In genomic region chr7:39509912-39510311, GRCh38 we compare ENCODE assay signal across 17 cellular contexts. TPM values are rescaled to one million over a fixed set of nuclear protein-coding genes. Genes with fewer than 3 reads are reported as not detected.
DNase-seq lines count a peak whose midpoint lies in the region; ATAC-seq and TF ChIP-seq lines count a peak whose summit lies in the region.
"Had no signal": no experiment of that assay in that cellular context is flagged by ENCODE, and none has a peak within 500 bp of the region (broad histone marks: within the 10 kb centered on the region; RNA-seq: fewer than 3 reads in every experiment).

No MANE protein-coding gene starts in this region.

- BruUV-seq in PC-3 (replicated peaks; lab: Mats Ljungman, UMichigan) = no TSS peak

- no peaks in the 10 kb centered on the region for H3K79me2 ChIP-seq in PC-3 (ENCODE audit: low read length)

- peak overlapping the region; percentile 51 for H3K4me2 ChIP-seq in BLaER1
- H3K4me2 ChIP-seq in PC-3 (ENCODE audit: low read length) = no peak overlapping the region

- no peaks in the 10 kb centered on the region for H3K36me3 Mint-ChIP-seq in activated T-helper 17 cell treated with anti-CD3 and anti-CD28 coated beads, Interleukin-2, amount 50 U/mL, for 72 hours (ENCODE audit: low read depth)
- H3K36me3 Mint-ChIP-seq: CD8-positive, alpha-beta memory T cell had no signal

- H3K4me3 Mint-ChIP-seq in activated T-helper 17 cell treated with anti-CD3 and anti-CD28 coated beads, Interleukin-2, amount 50 U/mL, for 72 hours = peak overlapping the region; percentile 3
- H3K4me3 Mint-ChIP-seq: CD8-positive, alpha-beta memory T cell had no signal

- H2AFZ ChIP-seq in PC-3 (ENCODE audit: low read length) = no peak overlapping the region

- H3K9me3 Mint-ChIP-seq in activated T-helper 17 cell treated with anti-CD3 and anti-CD28 coated beads, Interleukin-2, amount 50 U/mL, for 72 hours = no peaks in the 10 kb centered on the region
- H3K9me3 Mint-ChIP-seq: CD8-positive, alpha-beta memory T cell had no signal

- TF ChIP-seq CTCF in epithelial cell of esophagus (IDR thresholded peaks at IDR 0.05; ENCODE audit: insufficient read depth, low read depth, low read length, missing control alignments) (no peak), PC-3 (conservative IDR thresholded peaks at IDR 0.05; ENCODE audit: low read depth, low read length) (no peak)

- CTCF ChIA-PET in PC-3 (lab: Charles Lee) = no interaction called here

- H3F3A ChIP-seq in PC-3 (ENCODE audit: low read length, unreplicated experiment) = no peaks in the 10 kb centered on the region

- in situ Hi-C loops in KBM-7 (cut with MboI; ENCODE audit: low pct_unique_long_range_greater_than_20kb, low sequenced_read_pairs) = no loop called here

- ATAC-seq in activated T-helper 17 cell treated with anti-CD3 and anti-CD28 coated beads, Interleukin-2, amount 50 U/mL, for 72 hours (replicated peaks) = no peak
- ATAC-seq in PC-3 (no peak), HG03378 (IDR thresholded peaks at IDR 0.05; ENCODE audit: unreplicated experiment) (no peak)

- H3K27ac ChIP-seq in BLaER1 (0 out of 2 replicates have a peak overlapping the region, but pooled peaks have one; percentile 18), PC-3 (ENCODE audit: low read length) (no peak overlapping the region)
- H3K27ac ChIP-seq: RWPE1 had no signal

- H3K4me3 ChIP-seq in BLaER1 = no peak overlapping the region
- H3K4me3 ChIP-seq in epithelial cell of esophagus (ENCODE audit: low read length) = no peak overlapping the region
- no peak overlapping the region for H3K4me3 ChIP-seq in PC-3 (ENCODE audit: low read length)

- H3K27me3 Mint-ChIP-seq in activated T-helper 17 cell treated with anti-CD3 and anti-CD28 coated beads, Interleukin-2, amount 50 U/mL, for 72 hours = peaks cover 3% of the 10 kb centered on the region

- no peak overlapping the region for H3K27ac Mint-ChIP-seq in activated T-helper 17 cell treated with anti-CD3 and anti-CD28 coated beads, Interleukin-2, amount 50 U/mL, for 72 hours

- no peaks in the 10 kb centered on the region for H3K9me2 ChIP-seq in PC-3 (replicated peaks; ENCODE audit: low read length)

- H3K27me3 ChIP-seq in BLaER1 (no peaks in the 10 kb centered on the region), PC-3 (ENCODE audit: low read length) (peaks cover 14% of the 10 kb centered on the region; the same call in 1 of the 2 replicates)

- DNase-seq in KBM-7 = peak; percentile 75
- peak; percentile 29 for DNase-seq in epithelial cell of esophagus (ENCODE audit: low read depth)
- no peak for DNase-seq in NCI-H446 (lab: John Stamatoyannopoulos, UW)
- DNase-seq in PC-3 = no peak
- no peak for DNase-seq in activated effector memory CD4-positive, alpha-beta T cell treated with anti-CD3 and anti-CD28 coated beads, Interleukin-2, amount 50 U/mL, for 16 hours
- DNase-seq: BE2C; CD8-positive, alpha-beta memory T cell; DMS53; GOT3; NCI-H1105 treated with DMSO at 0.1 percent for 48 hours; NCI-H1694 treated with DMSO at 0.1 percent for 48 hours; NCI-H510A treated with DMSO at 0.1 percent for 48 hours; NCI-H774 had no signal

- no peak overlapping the region for H3K9ac ChIP-seq in BLaER1
- no peak overlapping the region for H3K9ac ChIP-seq in PC-3 (ENCODE audit: low read length)

- H3K4me1 ChIP-seq in BLaER1 = peaks cover 13% of the 10 kb centered on the region
- no peaks in the 10 kb centered on the region for H3K4me1 ChIP-seq in PC-3 (ENCODE audit: insufficient read depth, low read length)
- H3K4me1 ChIP-seq: BE2C had no signal

- H3K36me3 ChIP-seq in BLaER1 = no peaks in the 10 kb centered on the region
- no peaks in the 10 kb centered on the region for H3K36me3 ChIP-seq in PC-3 (ENCODE audit: low read depth, low read length)
- H3K36me3 ChIP-seq: BE2C had no signal

- H3K4me1 Mint-ChIP-seq in activated T-helper 17 cell treated with anti-CD3 and anti-CD28 coated beads, Interleukin-2, amount 50 U/mL, for 72 hours = peaks cover 10% of the 10 kb centered on the region

- H4K20me1 ChIP-seq in BLaER1 (no peaks in the 10 kb centered on the region), PC-3 (ENCODE audit: low read length) (no peaks in the 10 kb centered on the region)

- intact Hi-C loops in PC-3 (cut with micrococcal nuclease) = no loop called here

- POLR2A ChIA-PET in PC-3 (lab: Charles Lee; ENCODE audit: unreplicated experiment) = no interaction called here

- H3K9me3 ChIP-seq in BLaER1 = no peaks in the 10 kb centered on the region; the same call in 1 of the 2 replicates
- no peaks in the 10 kb centered on the region for H3K9me3 ChIP-seq in PC-3 (ENCODE audit: low read length)
- H3K9me3 ChIP-seq: BE2C had no signal

RNA-seq across cellular contexts. Expression of gene YAE1, which starts 56.3 kb away (rescaled TPM):
- 10 to 100 TPM in 1 of 2 donors, 1 to 10 TPM in 1; 9.2 to 13.9 TPM for total RNA-seq in activated T-helper 17 cell treated with anti-CD3 and anti-CD28 coated beads, Interleukin-2, amount 50 U/mL, for 72 hours
- total RNA-seq in PC-3 (2014; rRNA removed) = 14.7 and 23.6 TPM in 2 replicates

Comparison
In these comparisons a context has a peak if more than half of its experiments do, and no peak if none do; other contexts are left out.
1. DNase-seq: peak in KBM-7 (single experiment) and epithelial cell of esophagus (single experiment); none in NCI-H446 (0 of 2), PC-3 (single experiment) and activated effector memory CD4-positive, alpha-beta T cell treated with anti-CD3 and anti-CD28 coated beads, Interleukin-2, amount 50 U/mL, for 16 hours (single experiment).